In genomic region chr21:33931799-33932390, GRCh38 we compare ENCODE assay signal across 8 cellular contexts. TPM values are rescaled to one million over a fixed set of nuclear protein-coding genes. Genes with fewer than 3 reads are reported as not detected.
DNase-seq lines count a peak whose midpoint lies in the region; ATAC-seq and TF ChIP-seq lines count a peak whose summit lies in the region.

No MANE protein-coding gene starts in this region.

- H3K36me3 Mint-ChIP-seq in CD4-positive, alpha-beta T cell (ENCODE audit: low read depth): peaks cover 38% of the 10 kb centered on the region
- H3K36me3 Mint-ChIP-seq in central memory CD8-positive, alpha-beta T cell (ENCODE audit: insufficient read depth): peaks cover 27% of the 10 kb centered on the region
- H3K36me3 Mint-ChIP-seq in mesothelial cell of epicardium: no peaks in the 10 kb centered on the region

- peak overlapping the region; percentile 95 for H3K27ac ChIP-seq in CD4-positive, alpha-beta T cell (ENCODE audit: low read depth, low read length)

- H3K4me3 Mint-ChIP-seq in CD4-positive, alpha-beta T cell: peak overlapping the region; percentile 94
- H3K4me3 Mint-ChIP-seq in central memory CD8-positive, alpha-beta T cell: peak overlapping the region; percentile 96
- peak overlapping the region; percentile 86 for H3K4me3 Mint-ChIP-seq in mesothelial cell of epicardium

- CTCF ChIA-PET in CD4-positive, alpha-beta T cell (lab: Charles Lee): interaction anchor here (1.0 to 4.0 kb wide), 4 partner anchors 8 to 197 kb away, joined by 5 to 24 read pairs (median 14); no protein-coding TSS in a partner anchor

- peak in 2 of 10 experiments; percentile 18 to 44 for DNase-seq in CD4-positive, alpha-beta T cell
- DNase-seq in NCI-H526 treated with DMSO at 0.1 percent for 48 hours (lab: John Stamatoyannopoulos, UW) (peak; percentile 35), mesothelial cell of epicardium (ENCODE audit: low spot score in 2 of 2, unreplicated experiment in 2 of 2) (no peak), cortex of kidney (lab: John Stamatoyannopoulos, UW) (no peak), globus pallidus (ENCODE audit: low spot score) (no peak), activated gamma-delta T cell (lab: John Stamatoyannopoulos, UW) (no peak)
- no peak for DNase-seq in central memory CD8-positive, alpha-beta T cell (ENCODE audit: low spot score in 2 of 2)

- H3K27ac Mint-ChIP-seq in CD4-positive, alpha-beta T cell: peak overlapping the region; percentile 98
- peak overlapping the region; percentile 97 for H3K27ac Mint-ChIP-seq in central memory CD8-positive, alpha-beta T cell (ENCODE audit: low read depth)
- peak overlapping the region; percentile 98 for H3K27ac Mint-ChIP-seq in mesothelial cell of epicardium

- POLR2A ChIA-PET in CD4-positive, alpha-beta T cell (lab: Charles Lee): interaction anchor here (0.7 to 10.1 kb wide), 20 partner anchors 9 to 416 kb away, joined by 3 to 519 read pairs (median 3); partner anchors contain the start of genes ATP5PO, GART, MRPS6 and SLC5A3

- peak; percentile 24 for ATAC-seq in CD4-positive, alpha-beta T cell (ENCODE audit: poor library complexity)
- peak; percentile 10 for ATAC-seq in central memory CD8-positive, alpha-beta T cell (replicated peaks; ENCODE audit: extremely low read depth, poor library complexity, severe bottlenecking)
- no peak for ATAC-seq in HG03521 (IDR thresholded peaks at IDR 0.05; ENCODE audit: unreplicated experiment)

- H3K27me3 Mint-ChIP-seq in CD4-positive, alpha-beta T cell: no peaks in the 10 kb centered on the region
- H3K27me3 Mint-ChIP-seq in central memory CD8-positive, alpha-beta T cell: no peaks in the 10 kb centered on the region
- H3K27me3 Mint-ChIP-seq in mesothelial cell of epicardium (ENCODE audit: low read depth): no peaks in the 10 kb centered on the region

- no peaks in the 10 kb centered on the region for H3K9me3 ChIP-seq in CD4-positive, alpha-beta T cell (ENCODE audit: control insufficient read depth, low read length)

- no peaks in the 10 kb centered on the region for H3K9me3 Mint-ChIP-seq in CD4-positive, alpha-beta T cell
- H3K9me3 Mint-ChIP-seq in central memory CD8-positive, alpha-beta T cell: no peaks in the 10 kb centered on the region
- no peaks in the 10 kb centered on the region for H3K9me3 Mint-ChIP-seq in mesothelial cell of epicardium

- peaks cover 59% of the 10 kb centered on the region for H3K4me1 Mint-ChIP-seq in CD4-positive, alpha-beta T cell (ENCODE audit: low read depth)
- H3K4me1 Mint-ChIP-seq in central memory CD8-positive, alpha-beta T cell: peaks cover 41% of the 10 kb centered on the region
- H3K4me1 Mint-ChIP-seq in mesothelial cell of epicardium: peaks cover 18% of the 10 kb centered on the region

- no peak for TF ChIP-seq CTCF in CD4-positive, alpha-beta T cell (IDR thresholded peaks at IDR 0.05)
- TF ChIP-seq CTCF in mesothelial cell of epicardium (IDR thresholded peaks at IDR 0.05; ENCODE audit: unreplicated experiment): no peak

- no peaks in the 10 kb centered on the region for H3K27me3 ChIP-seq in CD4-positive, alpha-beta T cell (ENCODE audit: control insufficient read depth, insufficient read depth, low read length)

- intact Hi-C loops in CD4-positive, alpha-beta T cell (cut with DNase I, micrococcal nuclease): loop anchor here (2.0 kb wide), 2 partner anchors 15 to 17 kb away; no protein-coding TSS in a partner anchor

RNA-seq across cellular contexts. Expression of gene ATP5PO, which starts 16.3 kb away (rescaled TPM):
- 100 to 1,000 TPM; 143 to 149 TPM for total RNA-seq in CD4-positive, alpha-beta T cell
- total RNA-seq in mesothelial cell of epicardium: 156 to 159 TPM (median 158 TPM) in 3 replicates
